Comparison of ENCODE assay signal across 13 cellular contexts in genomic region chr3:63753567-63753966, GRCh38.
DNase-seq lines count a peak whose midpoint lies in the region; ATAC-seq, FAIRE-seq and TF ChIP-seq lines count a peak whose summit lies in the region.
"Had no signal": no experiment of that assay in that cellular context is flagged by ENCODE, and none has a peak within 500 bp of the region (broad histone marks: within the 10 kb centered on the region; RNA-seq: fewer than 3 reads in every experiment).

No MANE protein-coding gene starts in this region.

- peak; percentile 21 for DNase-seq in AG10803 (ENCODE audit: low read depth)
- peak; percentile 4 for DNase-seq in HuH-7 (ENCODE audit: low spot score)
- peak; percentile 32 for DNase-seq in astrocyte of the spinal cord (ENCODE audit: low read depth, low spot score)
- DNase-seq in keratinocyte (ENCODE audit: low read depth, low spot score), result peak; percentile 4
- DNase-seq in NCI-H774 (lab: John Stamatoyannopoulos, UW), result no peak
- no peak for DNase-seq in stimulated activated CD4-positive, alpha-beta T cell treated with anti-CD3 and anti-CD28 coated beads, Interleukin-4, amount 100 ng/mL, for 24 hours
- DNase-seq in activated gamma-delta T cell (lab: John Stamatoyannopoulos, UW), result no peak
- DNase-seq: cortex of kidney, glutamatergic neuron, NCI-H526 treated with DMSO at 0.1 percent for 48 hours, thyroid gland had no signal

- no peaks in the 10 kb centered on the region for H3K9me3 ChIP-seq in keratinocyte (ENCODE audit: control insufficient read depth, low read depth, low read length)
- H3K9me3 ChIP-seq: BLaER1 treated with 17β-estradiol and CSF1 and Interleukin-3, amounts not matched to agents 10 nM and 100 nM; thyroid gland had no signal

- H3K4me3 ChIP-seq in AG10803 (ENCODE audit: low read length) (no peak overlapping the region), astrocyte of the spinal cord (ENCODE audit: low read depth, low read length) (no peak overlapping the region), keratinocyte (ENCODE audit: control insufficient read depth in 2 of 3, extremely low read depth in 1 of 3, insufficient read depth in 2 of 3, low read depth in 1 of 3, low read length in 3 of 3) (no peak overlapping the region)
- H3K4me3 ChIP-seq: BLaER1 treated with 17β-estradiol and CSF1 and Interleukin-3, amounts not matched to agents 10 nM and 100 nM; thyroid gland had no signal

- no peak overlapping the region for H3K9ac ChIP-seq in keratinocyte (ENCODE audit: control insufficient read depth, extremely low read depth, insufficient read depth, low read length)
- H3K9ac ChIP-seq: BLaER1 treated with 17β-estradiol and CSF1 and Interleukin-3, amounts not matched to agents 10 nM and 100 nM had no signal

- TF ChIP-seq CTCF in AG10803 (conservative IDR thresholded peaks at IDR 0.05; ENCODE audit: low read length) (no peak), astrocyte of the spinal cord (IDR thresholded peaks at IDR 0.05; ENCODE audit: low read depth, low read length) (no peak), keratinocyte (optimal IDR thresholded peaks at IDR 0.05 in 1 of 3, IDR thresholded peaks at IDR 0.05 in 1 of 3, conservative IDR thresholded peaks at IDR 0.05 in 1 of 3; ENCODE audit: extremely low read depth in 1 of 3, insufficient read depth in 2 of 3, low read length in 3 of 3) (no peak)

- H3K9me1 ChIP-seq in keratinocyte (ENCODE audit: control insufficient read depth, extremely low read depth, insufficient read depth, low read length), result no peaks in the 10 kb centered on the region

- peak; percentile 84 for FAIRE-seq in keratinocyte (lab: Jason Lieb, UNC)

- H3K4me2 ChIP-seq in keratinocyte (ENCODE audit: control insufficient read depth, extremely low read depth, insufficient read depth, low read depth, low read length), result no peak overlapping the region
- H3K4me2 ChIP-seq: BLaER1 treated with 17β-estradiol and CSF1 and Interleukin-3, amounts not matched to agents 10 nM and 100 nM had no signal

- no peaks in the 10 kb centered on the region for H4K20me1 ChIP-seq in keratinocyte (ENCODE audit: control insufficient read depth, extremely low read depth, insufficient read depth, low read length)
- H4K20me1 ChIP-seq: BLaER1 treated with 17β-estradiol and CSF1 and Interleukin-3, amounts not matched to agents 10 nM and 100 nM had no signal

- no peak overlapping the region for H2AFZ ChIP-seq in keratinocyte (ENCODE audit: control insufficient read depth, low read length)

- no peak overlapping the region for H3K27ac ChIP-seq in keratinocyte (ENCODE audit: control insufficient read depth, insufficient read depth, low read length)
- H3K27ac ChIP-seq: BLaER1 treated with 17β-estradiol and CSF1 and Interleukin-3, amounts not matched to agents 10 nM and 100 nM; thyroid gland had no signal

- H3K36me3 ChIP-seq in keratinocyte (ENCODE audit: control insufficient read depth in 2 of 2, extremely low read depth in 1 of 2, insufficient read depth in 2 of 2, low read length in 2 of 2), result no peaks in the 10 kb centered on the region
- H3K36me3 ChIP-seq: BLaER1 treated with 17β-estradiol and CSF1 and Interleukin-3, amounts not matched to agents 10 nM and 100 nM; thyroid gland had no signal

- ATAC-seq in HG03469 (IDR thresholded peaks at IDR 0.05; ENCODE audit: unreplicated experiment), result no peak

- no peaks in the 10 kb centered on the region for H3K4me1 ChIP-seq in keratinocyte (ENCODE audit: control insufficient read depth, extremely low read depth, insufficient read depth, low read length)
- H3K4me1 ChIP-seq: thyroid gland had no signal

- in situ Hi-C loops in astrocyte of the spinal cord (cut with HindIII; ENCODE audit: low sequenced_read_pairs), result no loop called here

- H3K27me3 ChIP-seq in keratinocyte (ENCODE audit: control insufficient read depth, extremely low read depth, insufficient read depth, low read length), result no peaks in the 10 kb centered on the region
- H3K27me3 ChIP-seq: BLaER1 treated with 17β-estradiol and CSF1 and Interleukin-3, amounts not matched to agents 10 nM and 100 nM; thyroid gland had no signal

- H3K79me2 ChIP-seq in keratinocyte (ENCODE audit: control insufficient read depth, insufficient read depth, low read length), result no peaks in the 10 kb centered on the region

- dilution Hi-C loops in keratinocyte (cut with MboI; ENCODE audit: extremely low pct_ligation_motif_present, low sequenced_read_pairs), result no loop called here

Comparison
In these comparisons a context has a peak if more than half of its experiments do, and no peak if none do; other contexts are left out.
1. DNase-seq: peak in AG10803 (single experiment), HuH-7 (single experiment), astrocyte of the spinal cord (single experiment) and keratinocyte (single experiment); none in NCI-H774 (single experiment), stimulated activated CD4-positive, alpha-beta T cell treated with anti-CD3 and anti-CD28 coated beads, Interleukin-4, amount 100 ng/mL, for 24 hours (single experiment) and activated gamma-delta T cell (single experiment).